25 cellular contexts compared by ENCODE assay signal in genomic region chr10:99844433-99844955, GRCh38.
"Had no signal": no experiment of that assay in that cellular context is flagged by ENCODE, and none has a peak within 500 bp of the region (broad histone marks: within the 10 kb centered on the region; RNA-seq: fewer than 3 reads in every experiment).

No MANE protein-coding gene starts in this region.

- H3K36me3 ChIP-seq: gastroesophageal sphincter, heart left ventricle, neural progenitor cell, ovary, prostate gland, thoracic aorta, vagina, WERI-Rb-1 had no signal

- H3K4me2 ChIP-seq: neural progenitor cell had no signal

- DNase-seq: activated CD4-positive, alpha-beta T cell treated with anti-CD3 and anti-CD28 coated beads, Interleukin-2, amount 10 ng/mL, durations not matched to agents 7 days and 5 days; activated CD4-positive, CD25-positive, alpha-beta regulatory T cell treated with anti-CD3 and anti-CD28 coated beads, Interleukin-2, amount 50 U/mL, for 72 hours; activated CD8-positive, alpha-beta memory T cell treated with anti-CD3 and anti-CD28 coated beads, Interleukin-2, amount 10 ng/mL, durations not matched to agents 7 days and 5 days; activated CD8-positive, alpha-beta T cell treated with anti-CD3 and anti-CD28 coated beads for 36 hours; activated gamma-delta T cell treated with Interleukin-2 at 50 U/mL for 16 hours; aorta; effector memory CD8-positive, alpha-beta T cell; heart left ventricle; islet precursor cell; left cardiac atrium; mesendoderm; mucosa of descending colon; ovary; stimulated activated CD4-positive, alpha-beta T cell treated with anti-CD3 and anti-CD28 coated beads, Interleukin-4, amount 100 ng/mL, for 24 hours; stimulated activated naive CD4-positive, alpha-beta T cell treated with Interleukin-2 at 50 U/mL for 16 hours; WERI-Rb-1 had no signal

- H3K9ac ChIP-seq: neural progenitor cell had no signal

- H3K4me3 ChIP-seq: gastroesophageal sphincter, heart left ventricle, mucosa of descending colon, neural progenitor cell, ovary, prostate gland, thoracic aorta, vagina had no signal

- ATAC-seq: activated CD8-positive, alpha-beta memory T cell treated with anti-CD3 and anti-CD28 coated beads, Interleukin-2, amount 10 ng/mL, durations not matched to agents 7 days and 5 days; activated CD8-positive, alpha-beta T cell treated with anti-CD3 and anti-CD28 coated beads for 36 hours; effector memory CD8-positive, alpha-beta T cell; gastroesophageal sphincter; heart left ventricle; left cardiac atrium; mucosa of descending colon had no signal

- H3K9me3 ChIP-seq: gastroesophageal sphincter, heart left ventricle, mucosa of descending colon, ovary, prostate gland, thoracic aorta, vagina had no signal

- H3K27ac Mint-ChIP-seq: activated CD4-positive, alpha-beta T cell treated with anti-CD3 and anti-CD28 coated beads, Interleukin-2, amount 10 ng/mL, durations not matched to agents 7 days and 5 days; activated CD8-positive, alpha-beta memory T cell treated with anti-CD3 and anti-CD28 coated beads, Interleukin-2, amount 10 ng/mL, durations not matched to agents 7 days and 5 days; activated CD8-positive, alpha-beta T cell treated with anti-CD3 and anti-CD28 coated beads for 36 hours; activated naive CD4-positive, alpha-beta T cell treated with anti-CD3 and anti-CD28 coated beads, Interleukin-2, amount 50 U/mL, for 24 hours; activated T-helper 1 cell treated with anti-CD3 and anti-CD28 coated beads, Interleukin-12 subunit alpha, Interleukin-12 subunit beta, Interleukin-2, Interleukin-4 antibody, amounts not matched to agents 30 ng/mL and 10 ng/mL and 1 ng/mL, durations not matched to agents 14 hours and 24 hours and 36 hours; brain; effector memory CD8-positive, alpha-beta T cell; neural progenitor cell; type B pancreatic cell had no signal

- H3K4me3 Mint-ChIP-seq: activated CD4-positive, alpha-beta T cell treated with anti-CD3 and anti-CD28 coated beads, Interleukin-2, amount 10 ng/mL, durations not matched to agents 7 days and 5 days; activated CD8-positive, alpha-beta memory T cell treated with anti-CD3 and anti-CD28 coated beads, Interleukin-2, amount 10 ng/mL, durations not matched to agents 7 days and 5 days; activated CD8-positive, alpha-beta T cell treated with anti-CD3 and anti-CD28 coated beads for 36 hours; activated naive CD4-positive, alpha-beta T cell treated with anti-CD3 and anti-CD28 coated beads, Interleukin-2, amount 50 U/mL, for 24 hours; activated T-helper 1 cell treated with anti-CD3 and anti-CD28 coated beads, Interleukin-12 subunit alpha, Interleukin-12 subunit beta, Interleukin-2, Interleukin-4 antibody, amounts not matched to agents 30 ng/mL and 10 ng/mL and 1 ng/mL, durations not matched to agents 14 hours and 24 hours and 36 hours; brain; effector memory CD8-positive, alpha-beta T cell; neural progenitor cell; type B pancreatic cell had no signal

- H3K4me1 ChIP-seq: neural progenitor cell, prostate gland, vagina had no signal

- H3K27me3 ChIP-seq: gastroesophageal sphincter, heart left ventricle, neural progenitor cell, ovary, vagina had no signal

- H2AFZ ChIP-seq: neural progenitor cell had no signal

- H3K27ac ChIP-seq: gastroesophageal sphincter, heart left ventricle, neural progenitor cell, ovary, prostate gland, thoracic aorta, vagina, WERI-Rb-1 had no signal

- H3K9me3 Mint-ChIP-seq: activated CD4-positive, alpha-beta T cell treated with anti-CD3 and anti-CD28 coated beads, Interleukin-2, amount 10 ng/mL, durations not matched to agents 7 days and 5 days; activated CD8-positive, alpha-beta T cell treated with anti-CD3 and anti-CD28 coated beads for 36 hours; activated naive CD4-positive, alpha-beta T cell treated with anti-CD3 and anti-CD28 coated beads, Interleukin-2, amount 50 U/mL, for 24 hours; activated T-helper 1 cell treated with anti-CD3 and anti-CD28 coated beads, Interleukin-12 subunit alpha, Interleukin-12 subunit beta, Interleukin-2, Interleukin-4 antibody, amounts not matched to agents 30 ng/mL and 10 ng/mL and 1 ng/mL, durations not matched to agents 14 hours and 24 hours and 36 hours; effector memory CD8-positive, alpha-beta T cell; type B pancreatic cell had no signal

- H3K36me3 Mint-ChIP-seq: activated CD8-positive, alpha-beta memory T cell treated with anti-CD3 and anti-CD28 coated beads, Interleukin-2, amount 10 ng/mL, durations not matched to agents 7 days and 5 days; activated naive CD4-positive, alpha-beta T cell treated with anti-CD3 and anti-CD28 coated beads, Interleukin-2, amount 50 U/mL, for 24 hours had no signal

- H3K27me3 Mint-ChIP-seq: activated CD4-positive, alpha-beta T cell treated with anti-CD3 and anti-CD28 coated beads, Interleukin-2, amount 10 ng/mL, durations not matched to agents 7 days and 5 days; activated CD8-positive, alpha-beta memory T cell treated with anti-CD3 and anti-CD28 coated beads, Interleukin-2, amount 10 ng/mL, durations not matched to agents 7 days and 5 days; activated CD8-positive, alpha-beta T cell treated with anti-CD3 and anti-CD28 coated beads for 36 hours; activated naive CD4-positive, alpha-beta T cell treated with anti-CD3 and anti-CD28 coated beads, Interleukin-2, amount 50 U/mL, for 24 hours; brain; effector memory CD8-positive, alpha-beta T cell; type B pancreatic cell had no signal
